ENCODE assay signal across 8 cellular contexts in the genomic region with DNA sequence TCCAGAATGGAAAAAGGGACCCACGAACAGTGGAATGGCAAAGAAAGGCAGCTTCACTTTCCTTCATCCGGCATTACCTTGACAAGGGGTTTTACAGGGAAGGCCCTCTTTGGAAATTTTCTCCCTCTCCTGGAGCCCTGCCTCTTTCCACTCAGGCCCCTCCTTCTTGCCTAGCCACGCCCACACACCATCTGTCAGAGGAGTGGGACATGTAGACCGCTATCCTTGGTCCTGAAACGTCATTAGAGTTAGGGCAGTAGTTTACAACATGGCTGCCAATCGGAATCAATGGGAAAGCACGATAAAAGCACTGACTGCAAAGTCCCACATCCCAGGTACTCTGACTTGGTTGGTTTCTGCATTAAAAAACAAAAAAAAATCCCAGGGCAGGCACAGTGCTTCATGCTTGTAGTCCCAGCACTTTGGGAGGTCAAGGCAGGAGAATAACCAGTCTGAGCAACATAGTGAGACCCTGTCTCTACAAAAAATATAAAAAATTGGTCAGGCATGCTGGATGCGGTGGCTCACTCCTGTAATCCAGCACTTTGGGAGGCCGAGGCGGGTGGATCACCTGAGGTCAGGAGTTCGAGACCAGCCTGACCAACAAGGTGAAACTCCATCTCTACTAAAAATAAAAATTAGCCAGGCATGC.
DNase-seq lines count a peak whose midpoint lies in the region; ATAC-seq and TF ChIP-seq lines count a peak whose summit lies in the region.

No MANE protein-coding gene starts in this region.

- H3K4me1 ChIP-seq in heart right ventricle (peaks cover 0 to 6% (median 0%) of the 10 kb centered on the region in 9 donors), right atrium auricular region (no peaks in the 10 kb centered on the region), upper lobe of right lung (no peaks in the 10 kb centered on the region), tibial nerve (no peaks in the 10 kb centered on the region)

- intact Hi-C loops in heart right ventricle (cut with DNase I) = no loop called here
- intact Hi-C loops in upper lobe of right lung (cut with DNase I) = no loop called here

- H3K27ac ChIP-seq in heart right ventricle = no peak overlapping the region
- H3K27ac ChIP-seq in right atrium auricular region = no peak overlapping the region
- H3K27ac ChIP-seq in upper lobe of right lung = no peak overlapping the region
- no peak overlapping the region for H3K27ac ChIP-seq in tibial nerve

- H3K36me3 ChIP-seq in heart right ventricle = no peaks in the 10 kb centered on the region
- no peaks in the 10 kb centered on the region for H3K36me3 ChIP-seq in right atrium auricular region
- no peaks in the 10 kb centered on the region for H3K36me3 ChIP-seq in upper lobe of right lung
- H3K36me3 ChIP-seq in tibial nerve = no peaks in the 10 kb centered on the region

- TF ChIP-seq POLR2A in tibial nerve (IDR thresholded peaks at IDR 0.05) = no peak

- WGBS in heart right ventricle, 2 donors = 31 to 39% methylated on average over 11 of the region's 11 CpGs
- 34 to 45% methylated on average over 11 of the region's 11 CpGs for WGBS in tibial nerve, 2 donors

- H3K27me3 ChIP-seq in heart right ventricle (no peaks in the 10 kb centered on the region), right atrium auricular region (no peaks in the 10 kb centered on the region), upper lobe of right lung (no peaks in the 10 kb centered on the region), tibial nerve (no peaks in the 10 kb centered on the region)

- DNase-seq in heart right ventricle (peak in 1 of 2 donors; percentile 50), right atrium auricular region (ENCODE audit: low spot score) (no peak), foreskin melanocyte (peak; percentile 54), upper lobe of right lung (no peak), tibial nerve (ENCODE audit: low spot score in 2 of 2) (no peak), DMS114 treated with DMSO at 0.1 percent for 48 hours (lab: John Stamatoyannopoulos, UW; ENCODE audit: unreplicated experiment) (no peak), NCI-H1930 (lab: John Stamatoyannopoulos, UW) (no peak)

- ATAC-seq in heart right ventricle (peak in 5 of 8 donors; percentile 47 to 77 (median 63)), SK-N-SH treated with all-trans-retinoic acid at 6 μM for 48 hours (peak; percentile 79), upper lobe of right lung (peak; percentile 64)

- TF ChIP-seq EP300 in tibial nerve (IDR thresholded peaks at IDR 0.05) = no peak

- H3K9me3 ChIP-seq in heart right ventricle (no peaks in the 10 kb centered on the region), right atrium auricular region (no peaks in the 10 kb centered on the region), upper lobe of right lung (no peaks in the 10 kb centered on the region), tibial nerve (no peaks in the 10 kb centered on the region)

- TF ChIP-seq CTCF in heart right ventricle (IDR thresholded peaks at IDR 0.05) (no peak), right atrium auricular region (IDR thresholded peaks at IDR 0.05) (no peak), upper lobe of right lung (IDR thresholded peaks at IDR 0.05) (no peak), tibial nerve (IDR thresholded peaks at IDR 0.05) (no peak)

- H3K4me3 ChIP-seq in heart right ventricle (no peak overlapping the region), right atrium auricular region (no peak overlapping the region), upper lobe of right lung (no peak overlapping the region), tibial nerve (no peak overlapping the region)

TF ChIP-seq in SK-N-SH treated with all-trans-retinoic acid at 6 μM for 48 hours, 23 proteins besides CTCF, POLR2A, EP300 and RAD21:
- TF ChIP-seq ISL1 (CRISPR knock-in tag; IDR thresholded peaks at IDR 0.05) = no peak
- no peak for TF ChIP-seq TCF4 (CRISPR knock-in tag; IDR thresholded peaks at IDR 0.05; ENCODE audit: borderline replicate concordance)
- TF ChIP-seq BACH2 (CRISPR knock-in tag; IDR thresholded peaks at IDR 0.05; ENCODE audit: borderline replicate concordance) = no peak
- TF ChIP-seq ZNF8 (CRISPR knock-in tag; IDR thresholded peaks at IDR 0.05) = no peak
- no peak for TF ChIP-seq ZC3H10 (CRISPR knock-in tag; IDR thresholded peaks at IDR 0.05)
- TF ChIP-seq TOX (CRISPR knock-in tag; IDR thresholded peaks at IDR 0.05; ENCODE audit: borderline replicate concordance) = no peak
- no peak for TF ChIP-seq CSDC2 (CRISPR knock-in tag; IDR thresholded peaks at IDR 0.05)
